ENCODE assay signal across 1 cellular context in the genomic region with DNA sequence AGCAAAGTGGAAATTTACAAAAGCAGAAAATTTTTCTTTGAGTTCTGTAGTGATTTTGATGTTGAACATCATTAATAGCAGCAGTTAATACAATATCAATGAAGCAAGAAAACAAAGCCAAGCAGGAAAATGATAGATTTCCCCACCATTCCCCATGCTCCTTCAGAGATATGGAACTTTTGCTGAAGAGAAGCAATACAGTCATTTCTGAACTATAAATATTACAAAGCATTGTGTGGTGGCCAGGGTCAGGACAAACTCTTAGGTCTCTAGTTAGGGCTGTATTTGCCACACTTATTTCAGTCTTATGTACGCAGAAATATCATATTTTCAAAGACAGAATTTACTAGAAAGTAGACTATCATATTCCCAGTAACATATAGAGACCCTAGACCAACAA.
TF ChIP-seq lines count a peak whose summit lies in the region.

No MANE protein-coding gene starts in this region.

TF ChIP-seq in GM12878, 131 proteins besides CTCF, POLR2A, EP300 and RAD21 (continued from another document):
- TF ChIP-seq, protein P1, sequence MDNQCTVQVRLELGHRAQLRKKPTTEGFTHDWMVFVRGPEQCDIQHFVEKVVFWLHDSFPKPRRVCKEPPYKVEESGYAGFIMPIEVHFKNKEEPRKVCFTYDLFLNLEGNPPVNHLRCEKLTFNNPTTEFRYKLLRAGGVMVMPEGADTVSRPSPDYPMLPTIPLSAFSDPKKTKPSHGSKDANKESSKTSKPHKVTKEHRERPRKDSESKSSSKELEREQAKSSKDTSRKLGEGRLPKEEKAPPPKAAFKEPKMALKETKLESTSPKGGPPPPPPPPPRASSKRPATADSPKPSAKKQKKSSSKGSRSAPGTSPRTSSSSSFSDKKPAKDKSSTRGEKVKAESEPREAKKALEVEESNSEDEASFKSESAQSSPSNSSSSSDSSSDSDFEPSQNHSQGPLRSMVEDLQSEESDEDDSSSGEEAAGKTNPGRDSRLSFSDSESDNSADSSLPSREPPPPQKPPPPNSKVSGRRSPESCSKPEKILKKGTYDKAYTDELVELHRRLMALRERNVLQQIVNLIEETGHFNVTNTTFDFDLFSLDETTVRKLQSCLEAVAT (IDR thresholded peaks at IDR 0.05) = no peak
- no peak for TF ChIP-seq CEBPB (IDR thresholded peaks at IDR 0.05; ENCODE audit: borderline replicate concordance in 1 of 2, low read depth in 2 of 2, low read length in 2 of 2)
- peak; percentile 51 for TF ChIP-seq IKZF1 (conservative IDR thresholded peaks at IDR 0.05)
- TF ChIP-seq EED (IDR thresholded peaks at IDR 0.05; ENCODE audit: low read depth) = peak; percentile 49
- no peak for TF ChIP-seq KAT2A (conservative IDR thresholded peaks at IDR 0.05; ENCODE audit: control insufficient read depth, low read depth, low read length)
- TF ChIP-seq ZNF24 (IDR thresholded peaks at IDR 0.05) = no peak
- no peak for TF ChIP-seq CHD4 (IDR thresholded peaks at IDR 0.05)
